24 cellular contexts compared by ENCODE assay signal in the genomic region with DNA sequence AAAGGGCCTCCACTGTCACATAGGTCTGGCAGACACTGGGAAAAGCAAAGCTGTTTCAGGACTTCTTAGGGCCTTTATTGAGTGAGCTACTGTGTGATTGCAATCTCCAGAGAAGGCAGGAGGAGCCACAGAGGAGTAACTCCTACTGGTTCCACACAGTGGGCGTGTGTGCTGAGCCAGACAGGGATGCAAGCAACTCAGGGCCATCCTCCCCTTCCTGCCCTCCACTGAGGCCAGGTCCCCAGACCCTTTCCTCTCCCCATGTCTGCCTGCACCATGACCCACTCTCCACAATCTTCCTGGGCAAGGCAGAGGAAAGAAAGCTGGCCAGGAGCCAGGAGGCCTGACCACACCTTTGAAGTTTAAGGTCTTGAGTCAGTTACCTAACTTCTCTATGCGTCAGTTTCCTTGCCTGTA.
DNase-seq lines count a peak whose midpoint lies in the region; ATAC-seq, FAIRE-seq and TF ChIP-seq lines count a peak whose summit lies in the region.
"Had no signal": no experiment of that assay in that cellular context is flagged by ENCODE, and none has a peak within 500 bp of the region (broad histone marks: within the 10 kb centered on the region; RNA-seq: fewer than 3 reads in every experiment).

No MANE protein-coding gene starts in this region.

- H2AFZ ChIP-seq in SK-N-SH (ENCODE audit: low read depth): no peak overlapping the region

- CTCF ChIA-PET in SK-N-SH (lab: Yijun Ruan, JAX): interaction anchor here (1.0 to 1.3 kb wide), 2 partner anchors 28 to 759 kb away, joined by 3 read pairs; no protein-coding TSS in a partner anchor

- TF ChIP-seq CTCF in SK-N-SH (IDR thresholded peaks at IDR 0.05): no peak
- TF ChIP-seq CTCF in D721Med (IDR thresholded peaks at IDR 0.05; ENCODE audit: insufficient read depth, missing control alignments): no peak
- TF ChIP-seq CTCF in stomach (IDR thresholded peaks at IDR 0.05): no peak
- TF ChIP-seq CTCF in brain microvascular endothelial cell (IDR thresholded peaks at IDR 0.05; ENCODE audit: low read depth, low read length, missing control alignments): no peak

- H3K9me2 ChIP-seq in SK-N-SH: no peaks in the 10 kb centered on the region

- H3K9ac ChIP-seq in SK-N-SH: no peak overlapping the region

- H3F3A ChIP-seq in SK-N-SH (replicated peaks; ENCODE audit: insufficient read depth): peaks cover 17% of the 10 kb centered on the region

- H3K79me2 ChIP-seq in SK-N-SH (ENCODE audit: insufficient read depth): no peaks in the 10 kb centered on the region

- no peaks in the 10 kb centered on the region for H3K9me3 ChIP-seq in SK-N-SH
- H3K9me3 ChIP-seq in mesodermal cell (ENCODE audit: control insufficient read depth, low read length): no peaks in the 10 kb centered on the region
- H3K9me3 ChIP-seq in stomach: no peaks in the 10 kb centered on the region
- H3K9me3 ChIP-seq: Caco-2, gastrocnemius medialis, prostate gland, SJCRH30, thyroid gland had no signal

- TF ChIP-seq POLR2A in stomach (IDR thresholded peaks at IDR 0.05): no peak

- TF ChIP-seq EP300 in SK-N-SH (IDR thresholded peaks at IDR 0.05; ENCODE audit: borderline replicate concordance in 1 of 2, low read depth in 1 of 2, low read length in 1 of 2) (no peak), stomach (IDR thresholded peaks at IDR 0.05) (no peak)

- in situ Hi-C loops in brain microvascular endothelial cell (cut with HindIII; ENCODE audit: low pct_ligation_motif_present, low sequenced_read_pairs): no loop called here

- H3K27ac ChIP-seq in SK-N-SH (ENCODE audit: low read depth in 2 of 2, low read length in 1 of 2) (peak overlapping the region in 1 of 2 experiments; percentile 100; a peak in 2 of 4 replicates), mesodermal cell (ENCODE audit: low read depth, low read length, severe bottlenecking) (peak overlapping the region; percentile 92), stomach (no peak overlapping the region), brain microvascular endothelial cell (no peak overlapping the region)
- H3K27ac ChIP-seq: 22Rv1, gastrocnemius medialis, SJCRH30, thyroid gland had no signal

- H4K20me1 ChIP-seq in SK-N-SH (ENCODE audit: insufficient read depth): no peaks in the 10 kb centered on the region

- ATAC-seq in SK-N-SH treated with all-trans-retinoic acid at 6 μM for 48 hours (no peak), HG02588 (IDR thresholded peaks at IDR 0.05; ENCODE audit: unreplicated experiment) (no peak)
- ATAC-seq: gastrocnemius medialis; left lobe of liver; stimulated activated naive B cell treated with anti-CD40 and anti-IgM and Interleukin-4, amounts not matched to agents 10 μg/mL and 1 μg/mL and 100 μg/mL, for 72 hours; T-helper 17 cell had no signal

- H3K4me3 ChIP-seq in SK-N-SH (ENCODE audit: low read depth in 2 of 2, low read length in 1 of 2) (no peak overlapping the region), mesodermal cell (ENCODE audit: extremely low read depth, insufficient read depth, low read length, poor library complexity, severe bottlenecking) (no peak overlapping the region), stomach (no peak overlapping the region), brain microvascular endothelial cell (ENCODE audit: low read depth, low read length) (no peak overlapping the region)
- H3K4me3 ChIP-seq: gastrocnemius medialis, prostate gland, SJCRH30, thyroid gland had no signal

- POLR2A ChIA-PET in SK-N-SH (lab: Yijun Ruan, JAX): interaction anchor here (0.6 to 0.8 kb wide), 2 partner anchors 14 to 260 kb away, joined by 3 read pairs; no protein-coding TSS in a partner anchor

- TF ChIP-seq RAD21 in SK-N-SH (IDR thresholded peaks at IDR 0.05; ENCODE audit: low read length): no peak

- H3K27me3 ChIP-seq in SK-N-SH (ENCODE audit: insufficient read depth) (no peaks in the 10 kb centered on the region), stomach (no peaks in the 10 kb centered on the region), brain microvascular endothelial cell (replicated peaks) (peaks cover 15% of the 10 kb centered on the region)
- H3K27me3 ChIP-seq: gastrocnemius medialis, thyroid gland had no signal

- H3K36me3 ChIP-seq in SK-N-SH (replicated peaks in 1 of 2; ENCODE audit: control insufficient read depth in 1 of 2, insufficient read depth in 2 of 2, low read length in 1 of 2): no peaks in the 10 kb centered on the region
- H3K36me3 ChIP-seq in mesodermal cell (ENCODE audit: control insufficient read depth, insufficient read depth, low read length): no peaks in the 10 kb centered on the region
- H3K36me3 ChIP-seq in stomach: no peaks in the 10 kb centered on the region
- no peaks in the 10 kb centered on the region for H3K36me3 ChIP-seq in brain microvascular endothelial cell (replicated peaks)
- H3K36me3 ChIP-seq: gastrocnemius medialis, prostate gland, SJCRH30, thyroid gland had no signal

- intact Hi-C loops in stomach (cut with DNase I; ENCODE audit: low total_unique reads): no loop called here

- no peak for DNase-seq in SK-N-SH
- DNase-seq in astrocyte of the hippocampus (ENCODE audit: low read depth, low spot score): peak; percentile 11
- no peak for DNase-seq in D721Med (ENCODE audit: insufficient read length, low spot score)
- DNase-seq in stomach: no peak
- DNase-seq in brain microvascular endothelial cell: no peak
- DNase-seq: activated CD4-positive, alpha-beta T cell treated with anti-CD3 and anti-CD28 coated beads, Interleukin-2, amount 10 ng/mL, durations not matched to agents 7 days and 5 days; activated gamma-delta T cell treated with Interleukin-2 at 50 U/mL for 16 hours; Caco-2; cerebellar nuclear complex; gastrocnemius medialis; HCEC 1CT; NCI-H774; OCI-M1; SJCRH30; stimulated activated CD4-positive, alpha-beta T cell treated with anti-CD3 and anti-CD28 coated beads, Interleukin-2, amount 100 ng/mL, for 24 hours; stimulated activated naive B cell treated with anti-CD40 and anti-IgM and Interleukin-4, amounts not matched to agents 10 μg/mL and 1 μg/mL and 100 μg/mL, for 72 hours; T-helper 17 cell had no signal

- FAIRE-seq in D721Med (lab: Jason Lieb, UNC): no peak

- H3K4me1 ChIP-seq in SK-N-SH (ENCODE audit: control insufficient read depth in 1 of 2, insufficient read depth in 2 of 2, low read depth in 1 of 2, low read length in 1 of 2) (peaks cover 22 to 73% of the 10 kb centered on the region in 2 experiments), mesodermal cell (ENCODE audit: control insufficient read depth, insufficient read depth, low read length, poor library complexity, severe bottlenecking) (peaks cover 61% of the 10 kb centered on the region), stomach (peaks cover 6 to 56% (median 37%) of the 10 kb centered on the region in 4 donors)
- H3K4me1 ChIP-seq: SJCRH30 had no signal

- 93% methylated on average over 2 of the region's 2 CpGs for WGBS in SK-N-SH (ENCODE audit: low lambda C conversion rate)
- 86% methylated on average over 1 of the region's 2 CpGs; no CpG with 5 or more reads in 1 of the 2 experiments for WGBS in mesodermal cell (ENCODE audit: insufficient coverage in 2 of 2), 2 experiments
- 66 to 90% (median 83%) methylated on average over 2 of the region's 2 CpGs for WGBS in stomach, 5 donors

- H3K4me2 ChIP-seq in SK-N-SH: no peak overlapping the region

TF ChIP-seq in SK-N-SH, 30 proteins besides CTCF, POLR2A, EP300 and RAD21:
- TF ChIP-seq ELF1 (IDR thresholded peaks at IDR 0.05): no peak
- peak; percentile 43; the same call in 1 of the 2 replicates for TF ChIP-seq GATA2 (CRISPR knock-in tag; IDR thresholded peaks at IDR 0.05)

TF ChIP-seq in SK-N-SH treated with all-trans-retinoic acid at 6 μM for 48 hours, 23 proteins besides CTCF, POLR2A, EP300 and RAD21 (continues in another document):
- TF ChIP-seq, protein P1, sequence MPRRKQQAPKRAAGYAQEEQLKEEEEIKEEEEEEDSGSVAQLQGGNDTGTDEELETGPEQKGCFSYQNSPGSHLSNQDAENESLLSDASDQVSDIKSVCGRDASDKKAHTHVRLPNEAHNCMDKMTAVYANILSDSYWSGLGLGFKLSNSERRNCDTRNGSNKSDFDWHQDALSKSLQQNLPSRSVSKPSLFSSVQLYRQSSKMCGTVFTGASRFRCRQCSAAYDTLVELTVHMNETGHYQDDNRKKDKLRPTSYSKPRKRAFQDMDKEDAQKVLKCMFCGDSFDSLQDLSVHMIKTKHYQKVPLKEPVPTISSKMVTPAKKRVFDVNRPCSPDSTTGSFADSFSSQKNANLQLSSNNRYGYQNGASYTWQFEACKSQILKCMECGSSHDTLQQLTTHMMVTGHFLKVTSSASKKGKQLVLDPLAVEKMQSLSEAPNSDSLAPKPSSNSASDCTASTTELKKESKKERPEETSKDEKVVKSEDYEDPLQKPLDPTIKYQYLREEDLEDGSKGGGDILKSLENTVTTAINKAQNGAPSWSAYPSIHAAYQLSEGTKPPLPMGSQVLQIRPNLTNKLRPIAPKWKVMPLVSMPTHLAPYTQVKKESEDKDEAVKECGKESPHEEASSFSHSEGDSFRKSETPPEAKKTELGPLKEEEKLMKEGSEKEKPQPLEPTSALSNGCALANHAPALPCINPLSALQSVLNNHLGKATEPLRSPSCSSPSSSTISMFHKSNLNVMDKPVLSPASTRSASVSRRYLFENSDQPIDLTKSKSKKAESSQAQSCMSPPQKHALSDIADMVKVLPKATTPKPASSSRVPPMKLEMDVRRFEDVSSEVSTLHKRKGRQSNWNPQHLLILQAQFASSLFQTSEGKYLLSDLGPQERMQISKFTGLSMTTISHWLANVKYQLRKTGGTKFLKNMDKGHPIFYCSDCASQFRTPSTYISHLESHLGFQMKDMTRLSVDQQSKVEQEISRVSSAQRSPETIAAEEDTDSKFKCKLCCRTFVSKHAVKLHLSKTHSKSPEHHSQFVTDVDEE (CRISPR knock-in tag; IDR thresholded peaks at IDR 0.05): no peak
- TF ChIP-seq BACH2 (CRISPR knock-in tag; IDR thresholded peaks at IDR 0.05; ENCODE audit: borderline replicate concordance): no peak
- TF ChIP-seq ZNF70 (CRISPR knock-in tag; IDR thresholded peaks at IDR 0.05): no peak
- no peak for TF ChIP-seq OSR1 (CRISPR knock-in tag; IDR thresholded peaks at IDR 0.05)
- no peak for TF ChIP-seq RARB (CRISPR knock-in tag; IDR thresholded peaks at IDR 0.05)
- TF ChIP-seq ZFP3 (CRISPR knock-in tag; IDR thresholded peaks at IDR 0.05): no peak
- no peak for TF ChIP-seq GLIS3 (CRISPR knock-in tag; IDR thresholded peaks at IDR 0.05)
- no peak for TF ChIP-seq TCF4 (CRISPR knock-in tag; IDR thresholded peaks at IDR 0.05; ENCODE audit: borderline replicate concordance)
- TF ChIP-seq ISL1 (CRISPR knock-in tag; IDR thresholded peaks at IDR 0.05): no peak
